In genomic region chr1:16779525-16779924, GRCh38 we compare ENCODE assay signal across 7 cellular contexts. TPM values are rescaled to one million over a fixed set of nuclear protein-coding genes. Genes with fewer than 3 reads are reported as not detected.
"Had no signal": no experiment of that assay in that cellular context is flagged by ENCODE, and none has a peak within 500 bp of the region (broad histone marks: within the 10 kb centered on the region; RNA-seq: fewer than 3 reads in every experiment).

No MANE protein-coding gene starts in this region.

RNA-seq across cellular contexts. Expression of gene RNU1-4, which starts 39.2 kb away (rescaled TPM):
- polyA plus RNA-seq: heart left ventricle, ovary, right cardiac atrium, sigmoid colon, small intestine, thymus, urinary bladder had no signal
